ENCODE assay signal across 20 cellular contexts in the genomic region with DNA sequence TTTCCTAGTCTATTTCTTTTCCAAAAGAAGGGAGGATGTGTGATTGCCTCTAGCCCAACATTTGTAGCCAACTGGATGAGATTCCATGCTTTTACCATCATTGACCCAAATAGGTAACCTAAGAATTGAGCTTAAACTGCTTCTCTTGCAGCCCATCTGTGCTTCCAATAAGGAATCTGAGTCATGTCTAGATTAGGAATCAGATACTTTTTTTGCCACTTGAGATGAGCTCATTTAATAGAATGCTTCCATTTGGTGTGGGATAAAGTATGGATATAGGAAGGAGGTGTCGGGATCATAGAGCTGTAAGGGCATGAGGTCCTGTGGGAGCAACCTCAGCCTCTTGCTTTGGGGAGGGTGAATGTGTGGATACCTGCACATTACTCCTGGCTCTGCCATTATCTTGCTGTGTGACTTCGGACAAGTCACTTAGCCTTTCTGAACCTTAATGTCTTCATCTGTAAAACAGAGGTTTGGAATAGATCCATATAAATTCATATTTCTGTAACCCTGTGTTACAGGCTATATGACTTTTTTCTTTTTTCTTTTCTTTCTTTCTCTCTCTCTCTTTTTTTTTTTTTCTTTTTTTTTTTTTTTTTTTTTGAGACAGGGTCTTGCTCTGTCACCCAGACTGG. TPM values are rescaled to one million over a fixed set of nuclear protein-coding genes. Genes with fewer than 3 reads are reported as not detected.
"Had no signal": no experiment of that assay in that cellular context is flagged by ENCODE, and none has a peak within 500 bp of the region (broad histone marks: within the 10 kb centered on the region; RNA-seq: fewer than 3 reads in every experiment).

No MANE protein-coding gene starts in this region.

- H3K36me3 ChIP-seq: cardiac muscle cell, esophagus squamous epithelium, neutrophil, thyroid gland had no signal

- H3K4me2 ChIP-seq: hepatocyte had no signal

- H3K27ac ChIP-seq: cardiac muscle cell, hepatocyte, neutrophil, thyroid gland had no signal

- H3K27ac Mint-ChIP-seq: activated naive CD4-positive, alpha-beta T cell treated with anti-CD3 and anti-CD28 coated beads, Interleukin-2, amount 50 U/mL, for 24 hours; stimulated activated naive B cell treated with anti-CD40 and anti-IgM and Interleukin-4, amounts not matched to agents 10 μg/mL and 1 μg/mL and 100 μg/mL, for 72 hours had no signal

- H3K27me3 ChIP-seq: cardiac muscle cell, hepatocyte, thyroid gland had no signal

- H3K4me3 Mint-ChIP-seq: activated naive CD4-positive, alpha-beta T cell treated with anti-CD3 and anti-CD28 coated beads, Interleukin-2, amount 50 U/mL, for 24 hours; naive thymus-derived CD8-positive, alpha-beta T cell; stimulated activated naive B cell treated with anti-CD40 and anti-IgM and Interleukin-4, amounts not matched to agents 10 μg/mL and 1 μg/mL and 100 μg/mL, for 72 hours had no signal

- H3K9me3 Mint-ChIP-seq: activated naive CD4-positive, alpha-beta T cell treated with anti-CD3 and anti-CD28 coated beads, Interleukin-2, amount 50 U/mL, for 24 hours; naive thymus-derived CD8-positive, alpha-beta T cell; stimulated activated naive B cell treated with anti-CD40 and anti-IgM and Interleukin-4, amounts not matched to agents 10 μg/mL and 1 μg/mL and 100 μg/mL, for 72 hours had no signal

- H3K9me3 ChIP-seq: esophagus squamous epithelium, neutrophil, thyroid gland had no signal

- ATAC-seq: naive thymus-derived CD8-positive, alpha-beta T cell; sciatic nerve; stimulated activated naive B cell treated with anti-CD40 and anti-IgM and Interleukin-4, amounts not matched to agents 10 μg/mL and 1 μg/mL and 100 μg/mL, for 72 hours had no signal

- H3K4me3 ChIP-seq: cardiac muscle cell, esophagus squamous epithelium, hepatocyte, thyroid gland had no signal

- H2AFZ ChIP-seq: hepatocyte had no signal

- H3K4me1 Mint-ChIP-seq: activated naive CD4-positive, alpha-beta T cell treated with anti-CD3 and anti-CD28 coated beads, Interleukin-2, amount 50 U/mL, for 24 hours; stimulated activated naive B cell treated with anti-CD40 and anti-IgM and Interleukin-4, amounts not matched to agents 10 μg/mL and 1 μg/mL and 100 μg/mL, for 72 hours had no signal

- H3K36me3 Mint-ChIP-seq: activated naive CD4-positive, alpha-beta T cell treated with anti-CD3 and anti-CD28 coated beads, Interleukin-2, amount 50 U/mL, for 24 hours; naive thymus-derived CD8-positive, alpha-beta T cell; stimulated activated naive B cell treated with anti-CD40 and anti-IgM and Interleukin-4, amounts not matched to agents 10 μg/mL and 1 μg/mL and 100 μg/mL, for 72 hours had no signal

- DNase-seq: activated CD4-positive, CD25-positive, alpha-beta regulatory T cell treated with anti-CD3 and anti-CD28 coated beads, Interleukin-2, amount 50 U/mL, for 72 hours; activated CD8-positive, alpha-beta memory T cell treated with anti-CD3 and anti-CD28 coated beads for 24 hours; activated CD8-positive, alpha-beta memory T cell treated with anti-CD3 and anti-CD28 coated beads, Interleukin-2, amount 50 U/mL, for 48 hours; activated gamma-delta T cell; dermis blood vessel endothelial cell; effector memory CD4-positive, alpha-beta T cell; esophagus squamous epithelium; foreskin fibroblast; mesendoderm; naive thymus-derived CD8-positive, alpha-beta T cell; stimulated activated CD4-positive, alpha-beta T cell treated with anti-CD3 and anti-CD28 coated beads, Interleukin-4, amount 100 ng/mL, for 4 hours; stimulated activated naive B cell treated with anti-CD40 and anti-IgM and Interleukin-4, amounts not matched to agents 10 μg/mL and 1 μg/mL and 100 μg/mL, for 72 hours; T1000; thyroid gland had no signal

- FAIRE-seq: endothelial cell of umbilical vein had no signal

RNA-seq across cellular contexts. Expression of gene MAP1B, which starts 56.2 kb away (rescaled TPM):
- total RNA-seq: naive thymus-derived CD8-positive, alpha-beta T cell had no signal
